ENCODE assay signal across 8 cellular contexts in the genomic region with DNA sequence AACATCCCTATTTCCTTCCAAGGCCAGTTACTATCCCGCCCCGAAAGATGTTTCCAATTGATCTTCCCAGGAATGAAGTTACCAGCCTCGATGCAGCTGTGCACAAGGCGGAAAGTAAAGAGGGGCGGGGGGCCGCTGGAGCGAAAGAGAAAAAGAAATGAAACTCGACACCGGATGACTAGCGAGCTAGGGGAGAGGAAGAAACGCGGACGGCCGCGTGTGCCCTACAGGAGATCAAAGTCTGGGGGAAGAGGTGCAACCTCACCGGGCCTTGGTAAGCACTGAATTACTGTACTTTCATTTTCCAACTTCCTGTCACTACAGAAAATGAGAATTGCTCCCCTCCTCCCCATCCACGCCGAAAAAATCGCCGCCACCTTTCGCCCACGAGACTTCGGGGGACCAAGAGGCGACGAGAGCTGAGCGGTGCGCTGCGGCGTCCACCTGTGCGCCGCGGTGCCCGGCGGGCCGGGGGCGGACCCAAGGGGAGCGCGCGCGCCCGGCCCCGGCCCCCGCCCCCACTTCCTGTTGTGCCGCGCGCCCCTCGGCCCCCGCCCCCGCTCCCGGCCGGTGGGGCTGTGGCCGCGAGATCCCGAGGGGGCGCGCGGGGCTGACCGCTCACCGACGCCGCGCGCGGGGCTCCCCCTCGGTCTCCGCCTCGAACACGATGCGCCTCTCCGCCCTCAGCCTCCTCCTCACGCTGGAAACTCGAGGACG. TPM values are rescaled to one million over a fixed set of nuclear protein-coding genes. Genes with fewer than 3 reads are reported as not detected.
DNase-seq lines count a peak whose midpoint lies in the region; ATAC-seq and TF ChIP-seq lines count a peak whose summit lies in the region.

No MANE protein-coding gene starts in this region.

- peaks cover 44% of the 10 kb centered on the region for H3K4me1 ChIP-seq in CD8-positive, alpha-beta T cell (ENCODE audit: insufficient read depth, low read length)
- no peaks in the 10 kb centered on the region for H3K4me1 ChIP-seq in lung (ENCODE audit: control insufficient read depth in 2 of 2, insufficient read depth in 2 of 2, low read length in 2 of 2)

- H3K4me3 Mint-ChIP-seq in CD8-positive, alpha-beta T cell = peak overlapping the region; percentile 89
- H3K4me3 Mint-ChIP-seq in activated CD4-positive, alpha-beta memory T cell treated with anti-CD3 and anti-CD28 coated beads, Interleukin-2, amount 10 ng/mL, durations not matched to agents 7 days and 5 days = peak overlapping the region; percentile 88

- no peaks in the 10 kb centered on the region for H3K27me3 Mint-ChIP-seq in CD8-positive, alpha-beta T cell (ENCODE audit: low read depth)
- H3K27me3 Mint-ChIP-seq in activated CD4-positive, alpha-beta memory T cell treated with anti-CD3 and anti-CD28 coated beads, Interleukin-2, amount 10 ng/mL, durations not matched to agents 7 days and 5 days = no peaks in the 10 kb centered on the region

- H3K9me3 Mint-ChIP-seq in CD8-positive, alpha-beta T cell = no peaks in the 10 kb centered on the region
- no peaks in the 10 kb centered on the region for H3K9me3 Mint-ChIP-seq in activated CD4-positive, alpha-beta memory T cell treated with anti-CD3 and anti-CD28 coated beads, Interleukin-2, amount 10 ng/mL, durations not matched to agents 7 days and 5 days

- peak overlapping the region; percentile 99 for H3K27ac Mint-ChIP-seq in CD8-positive, alpha-beta T cell
- H3K27ac Mint-ChIP-seq in activated CD4-positive, alpha-beta memory T cell treated with anti-CD3 and anti-CD28 coated beads, Interleukin-2, amount 10 ng/mL, durations not matched to agents 7 days and 5 days = peak overlapping the region; percentile 96

- CTCF ChIA-PET in CD8-positive, alpha-beta T cell (lab: Charles Lee) = interaction anchor here (0.9 to 7.9 kb wide), 8 partner anchors 10 to 100 kb away, joined by 4 to 218 read pairs (median 4); no protein-coding TSS in a partner anchor
- CTCF ChIA-PET in activated CD4-positive, alpha-beta memory T cell treated with anti-CD3 and anti-CD28 coated beads, Interleukin-2, amount 10 ng/mL, durations not matched to agents 7 days and 5 days (lab: Charles Lee) = interaction anchor here (1.2 to 9.7 kb wide), 9 partner anchors 8 to 107 kb away, joined by 4 to 257 read pairs (median 11); no protein-coding TSS in a partner anchor

- 0 to 1% methylated on average over 46 to 73 of the region's 73 CpGs for WGBS in lung, 2 donors

- TF ChIP-seq CTCF in CD8-positive, alpha-beta T cell (IDR thresholded peaks at IDR 0.05) = no peak
- TF ChIP-seq CTCF in HL-60 (IDR thresholded peaks at IDR 0.05; ENCODE audit: insufficient read depth, low read length) (no peak), lung (IDR thresholded peaks at IDR 0.05; ENCODE audit: control extremely low read depth, extremely low read depth) (no peak)

- H3K27me3 ChIP-seq in CD8-positive, alpha-beta T cell (ENCODE audit: insufficient read depth, low read length) = no peaks in the 10 kb centered on the region
- peaks cover 4% of the 10 kb centered on the region for H3K27me3 ChIP-seq in HL-60 (ENCODE audit: insufficient read depth, poor library complexity, severe bottlenecking)
- H3K27me3 ChIP-seq in lung (ENCODE audit: control insufficient read depth, insufficient read depth) = no peaks in the 10 kb centered on the region

- intact Hi-C loops in CD8-positive, alpha-beta T cell (cut with DNase I, micrococcal nuclease) = loop anchor here (1.0 to 5.0 kb wide), 10 partner anchors 18 to 1691 kb away; a partner anchor contains a TSS

- H3K4me3 ChIP-seq in CD8-positive, alpha-beta T cell (ENCODE audit: low read depth, low read length) = peak overlapping the region; percentile 64
- peak overlapping the region; percentile 69 for H3K4me3 ChIP-seq in HL-60 (replicated peaks; ENCODE audit: insufficient read depth, low read length)
- peak overlapping the region; percentile 80 for H3K4me3 ChIP-seq in lung

- H3K4me1 Mint-ChIP-seq in CD8-positive, alpha-beta T cell (ENCODE audit: low read depth) = peaks cover 51% of the 10 kb centered on the region
- peaks cover 44% of the 10 kb centered on the region for H3K4me1 Mint-ChIP-seq in activated CD4-positive, alpha-beta memory T cell treated with anti-CD3 and anti-CD28 coated beads, Interleukin-2, amount 10 ng/mL, durations not matched to agents 7 days and 5 days

- no peaks in the 10 kb centered on the region for H3K36me3 ChIP-seq in CD8-positive, alpha-beta T cell (ENCODE audit: insufficient read depth, low read length)
- no peaks in the 10 kb centered on the region for H3K36me3 ChIP-seq in lung (ENCODE audit: control insufficient read depth in 2 of 2, insufficient read depth in 2 of 2, low read length in 2 of 2)

- peak; percentile 65 for ATAC-seq in CD8-positive, alpha-beta T cell
- ATAC-seq in GM19467 (IDR thresholded peaks at IDR 0.05; ENCODE audit: unreplicated experiment) (peak; percentile 51), lung (ENCODE audit: insufficient read depth, low FRiP score) (peak; percentile 62)

- H3K9me3 ChIP-seq in CD8-positive, alpha-beta T cell (ENCODE audit: low read length) = no peaks in the 10 kb centered on the region
- H3K9me3 ChIP-seq in lung (ENCODE audit: control insufficient read depth in 2 of 2, insufficient read depth in 1 of 2, low read length in 1 of 2) = no peaks in the 10 kb centered on the region

- H3K36me3 Mint-ChIP-seq in CD8-positive, alpha-beta T cell = peaks cover 30% of the 10 kb centered on the region
- peaks cover 21% of the 10 kb centered on the region for H3K36me3 Mint-ChIP-seq in activated CD4-positive, alpha-beta memory T cell treated with anti-CD3 and anti-CD28 coated beads, Interleukin-2, amount 10 ng/mL, durations not matched to agents 7 days and 5 days (ENCODE audit: low read depth)

- H3K27ac ChIP-seq in CD8-positive, alpha-beta T cell (ENCODE audit: low read depth, low read length) = peak overlapping the region; percentile 75
- peak overlapping the region; percentile 80 for H3K27ac ChIP-seq in HL-60 (replicated peaks)
- H3K27ac ChIP-seq in lung (ENCODE audit: low read depth in 1 of 2, low read length in 1 of 2) = peak overlapping the region; percentile 96 to 97

- peak; percentile 67 to 93 (median 76) for DNase-seq in CD8-positive, alpha-beta T cell
- DNase-seq in HL-60 (ENCODE audit: low read depth in 1 of 2, low spot score in 1 of 2) (peak; percentile 43 to 58), NCI-H82 treated with DMSO at 0.1 percent for 48 hours (lab: John Stamatoyannopoulos, UW; ENCODE audit: unreplicated experiment) (peak; percentile 50), ecto neural progenitor cell (ENCODE audit: low spot score) (peak; percentile 84), lung (ENCODE audit: low spot score) (peak; percentile 51)
- peak; percentile 87 for DNase-seq in activated CD4-positive, alpha-beta memory T cell treated with anti-CD3 and anti-CD28 coated beads, Interleukin-2, amount 10 ng/mL, durations not matched to agents 7 days and 5 days
- DNase-seq in stimulated activated CD4-positive, alpha-beta T cell treated with anti-CD3 and anti-CD28 coated beads, TNF-alpha, amount 100 ng/mL, for 48 hours (ENCODE audit: low read depth in 3 of 3) = peak; percentile 67 to 83 (median 68)

- POLR2A ChIA-PET in CD8-positive, alpha-beta T cell (lab: Charles Lee) = interaction anchor here (0.7 to 4.8 kb wide), 26 partner anchors 9 to 1519 kb away, joined by 3 to 175 read pairs (median 4); a partner anchor contains a TSS
- POLR2A ChIA-PET in activated CD4-positive, alpha-beta memory T cell treated with anti-CD3 and anti-CD28 coated beads, Interleukin-2, amount 10 ng/mL, durations not matched to agents 7 days and 5 days (lab: Charles Lee) = interaction anchor here (0.5 to 6.1 kb wide), 18 partner anchors 10 to 1198 kb away, joined by 3 to 165 read pairs (median 7); a partner anchor contains a TSS

RNA-seq across cellular contexts. Expression of a gene that starts 0.6 kb away (rescaled TPM):
- total RNA-seq in CD8-positive, alpha-beta T cell = 100 to 1,000 TPM; 142 to 147 TPM
- 10 to 100 TPM; 80.6 to 83.0 TPM for total RNA-seq in activated CD4-positive, alpha-beta memory T cell treated with anti-CD3 and anti-CD28 coated beads, Interleukin-2, amount 10 ng/mL, durations not matched to agents 7 days and 5 days
- 10 to 100 TPM; 29.3 to 46.7 TPM for total RNA-seq in lung
- 1 to 10 TPM; 5.0 to 6.3 TPM for polyA plus RNA-seq in lung

RNA-seq across cellular contexts. Expression of a gene that starts 49.1 kb away (rescaled TPM):
- under 1 TPM in 1 of 2 experiments, not detected in 1; 0.16 TPM for total RNA-seq in CD8-positive, alpha-beta T cell
- total RNA-seq in activated CD4-positive, alpha-beta memory T cell treated with anti-CD3 and anti-CD28 coated beads, Interleukin-2, amount 10 ng/mL, durations not matched to agents 7 days and 5 days = under 1 TPM in 1 of 2 experiments, not detected in 1; 0.18 TPM
- total RNA-seq in lung = 1 to 10 TPM; 3.9 to 8.6 TPM
- 1 to 10 TPM; 2.1 to 3.8 TPM for polyA plus RNA-seq in lung

Comparison
In these comparisons a context has a peak if more than half of its experiments do, and no peak if none do; other contexts are left out.
1. Peak in every context shown above with its lines: DNase-seq, ATAC-seq, H3K4me3 ChIP-seq and H3K27ac ChIP-seq.
2. RNA of a gene that starts 49.1 kb away (total RNA-seq): 3.9 to 8.6 TPM in lung; 0.18 TPM in activated CD4-positive, alpha-beta memory T cell treated with anti-CD3 and anti-CD28 coated beads, Interleukin-2, amount 10 ng/mL, durations not matched to agents 7 days and 5 days and 0.16 TPM in CD8-positive, alpha-beta T cell; every median in the first group is over 4 times any median in the second.